Comparison of ENCODE assay signal across 11 cellular contexts in genomic region chr7:24825315-24825917, GRCh38.
A peak's percentile ranks its signal among the peaks of the same experiment; 100 is the strongest.
DNase-seq lines count a peak whose midpoint lies in the region; ATAC-seq and TF ChIP-seq lines count a peak whose summit lies in the region.
"Had no signal": no experiment of that assay in that cellular context is flagged by ENCODE, and none has a peak within 500 bp of the region (broad histone marks: within the 10 kb centered on the region; RNA-seq: fewer than 3 reads in every experiment).

No MANE protein-coding gene starts in this region.

- peaks cover 4% of the 10 kb centered on the region for H3K36me3 ChIP-seq in CD4-positive, alpha-beta memory T cell (ENCODE audit: insufficient read depth, low read length)
- H3K36me3 ChIP-seq in muscle layer of duodenum (ENCODE audit: control insufficient read depth in 1 of 2, insufficient read depth in 2 of 2, low read length in 2 of 2) = no peaks in the 10 kb centered on the region

- H3K27me3 ChIP-seq in CD4-positive, alpha-beta memory T cell (ENCODE audit: insufficient read depth, low read length) = no peaks in the 10 kb centered on the region
- no peaks in the 10 kb centered on the region for H3K27me3 ChIP-seq in muscle layer of duodenum (ENCODE audit: low read depth, low read length)

- peaks cover 68% of the 10 kb centered on the region for H3K4me1 ChIP-seq in CD4-positive, alpha-beta memory T cell (ENCODE audit: insufficient read depth, low read length)
- peaks cover 8 to 11% of the 10 kb centered on the region in 2 donors for H3K4me1 ChIP-seq in muscle layer of duodenum (ENCODE audit: control insufficient read depth in 1 of 2, insufficient read depth in 2 of 2, low read length in 2 of 2)

- peaks cover 11 to 31% of the 10 kb centered on the region in 2 donors for H3K36me3 Mint-ChIP-seq in CD4-positive, alpha-beta memory T cell
- no peaks in the 10 kb centered on the region for H3K36me3 Mint-ChIP-seq in brain

- H3K27me3 Mint-ChIP-seq in CD4-positive, alpha-beta memory T cell = no peaks in the 10 kb centered on the region
- H3K27me3 Mint-ChIP-seq in brain = peaks cover 3% of the 10 kb centered on the region

- no peaks in the 10 kb centered on the region for H3K9me3 ChIP-seq in CD4-positive, alpha-beta memory T cell (ENCODE audit: control insufficient read depth in 1 of 2, low read length in 2 of 2)
- H3K9me3 ChIP-seq in muscle layer of duodenum (ENCODE audit: control insufficient read depth in 1 of 2, low read length in 2 of 2) = no peaks in the 10 kb centered on the region

- H3K27ac ChIP-seq in CD4-positive, alpha-beta memory T cell (ENCODE audit: low read depth, low read length) = peak overlapping the region; percentile 45
- peak overlapping the region; percentile 84 for H3K27ac ChIP-seq in muscle layer of duodenum (ENCODE audit: low read length)

- POLR2A ChIA-PET in CD4-positive, alpha-beta memory T cell (lab: Charles Lee; ENCODE audit: partially characterized antibody) = interaction anchor here (0.6 to 3.5 kb wide), 9 partner anchors 11 to 1354 kb away, joined by 3 to 38 read pairs (median 5); partner anchors contain the start of gene OSBPL3

- intact Hi-C loops in CD4-positive, alpha-beta memory T cell (cut with micrococcal nuclease) = no loop called here

- H3K27ac Mint-ChIP-seq in CD4-positive, alpha-beta memory T cell = peak overlapping the region; percentile 87 to 96 (median 91)
- peak overlapping the region in 4 of 5 experiments; percentile 25 to 59 (median 42) for H3K27ac Mint-ChIP-seq in brain

- ATAC-seq in HG03196 (IDR thresholded peaks at IDR 0.05; ENCODE audit: unreplicated experiment) (no peak), GM18873 (IDR thresholded peaks at IDR 0.05; ENCODE audit: low FRiP score, unreplicated experiment) (no peak)

- CTCF ChIA-PET in CD4-positive, alpha-beta memory T cell (lab: Charles Lee; ENCODE audit: partially characterized antibody) = interaction anchor here (0.7 to 3.3 kb wide), 10 partner anchors 9 to 273 kb away, joined by 3 to 18 read pairs (median 6); no protein-coding TSS in a partner anchor

- peaks cover 56 to 77% (median 70%) of the 10 kb centered on the region in 4 donors for H3K4me1 Mint-ChIP-seq in CD4-positive, alpha-beta memory T cell
- peaks cover 54% of the 10 kb centered on the region for H3K4me1 Mint-ChIP-seq in brain

- H3K4me3 ChIP-seq in CD4-positive, alpha-beta memory T cell (ENCODE audit: low read length in 2 of 2) = no peak overlapping the region
- peak overlapping the region in 1 of 2 donors; percentile 31 for H3K4me3 ChIP-seq in muscle layer of duodenum (ENCODE audit: low read depth in 1 of 2, low read length in 2 of 2)

- peak overlapping the region in 7 of 8 donors; percentile 47 to 89 (median 76) for H3K4me3 Mint-ChIP-seq in CD4-positive, alpha-beta memory T cell
- H3K4me3 Mint-ChIP-seq in brain = no peak overlapping the region

- TF ChIP-seq CTCF in brain (conservative IDR thresholded peaks at IDR 0.05) = no peak

- no peaks in the 10 kb centered on the region for H3K9me3 Mint-ChIP-seq in CD4-positive, alpha-beta memory T cell
- no peaks in the 10 kb centered on the region for H3K9me3 Mint-ChIP-seq in brain
- H3K9me3 Mint-ChIP-seq: activated T-helper 2 cell treated with anti-CD3 and anti-CD28 coated beads, Interferon-gamma antibody, Interleukin-2, Interleukin-4, amounts not matched to agents 10 μg/mL and 5 μg/mL and 100 μg/mL, durations not matched to agents 14 hours and 24 hours and 36 hours had no signal

- no peak for DNase-seq in CD4-positive, alpha-beta memory T cell
- DNase-seq in HT1080 (ENCODE audit: low read depth) (peak; percentile 12), HuH-7.5 (ENCODE audit: low spot score) (no peak)
- no peak for DNase-seq in activated CD4-positive, CD25-positive, alpha-beta regulatory T cell treated with anti-CD3 and anti-CD28 coated beads, Interleukin-2, amount 50 U/mL, for 72 hours
- DNase-seq: MM.1S, NCI-H526 treated with DMSO at 0.1 percent for 48 hours had no signal

Comparison
In these comparisons a context has a peak if more than half of its experiments do, and no peak if none do; other contexts are left out.
1. H3K4me3 Mint-ChIP-seq: peak in CD4-positive, alpha-beta memory T cell (7 of 8); none in brain (0 of 5).